In genomic region chr3:18124501-18124900, GRCh38 we compare ENCODE assay signal across 14 cellular contexts.
DNase-seq lines count a peak whose midpoint lies in the region; ATAC-seq and FAIRE-seq lines count a peak whose summit lies in the region.
"Had no signal": no experiment of that assay in that cellular context is flagged by ENCODE, and none has a peak within 500 bp of the region (broad histone marks: within the 10 kb centered on the region; RNA-seq: fewer than 3 reads in every experiment).

No MANE protein-coding gene starts in this region.

- in situ Hi-C loops in Caki2 (cut with HindIII; ENCODE audit: low pct_unique_long_range_greater_than_20kb, low sequenced_read_pairs) = no loop called here

- no peak overlapping the region for H3K4me3 ChIP-seq in Karpas-422 (ENCODE audit: low read length)
- H3K4me3 ChIP-seq: coronary artery had no signal

- no peaks in the 10 kb centered on the region for H3K9me3 ChIP-seq in Karpas-422 (ENCODE audit: low read length)

- peaks cover 10% of the 10 kb centered on the region for H3K4me1 ChIP-seq in Karpas-422 (ENCODE audit: low read length)

- no peaks in the 10 kb centered on the region for H3K9me2 ChIP-seq in Karpas-422 (replicated peaks; ENCODE audit: insufficient read depth, low read length)

- FAIRE-seq in HTR-8/SVneo (lab: Jason Lieb, UNC) = no peak
- FAIRE-seq: TTC549 had no signal

- no peaks in the 10 kb centered on the region for H3K27me3 ChIP-seq in Karpas-422 (ENCODE audit: low read length)

- no peak overlapping the region for H3K27ac ChIP-seq in Karpas-422 (ENCODE audit: low read length)
- H3K27ac ChIP-seq: coronary artery had no signal

- H3K36me3 ChIP-seq in Karpas-422 (ENCODE audit: insufficient read depth, low read length) = no peaks in the 10 kb centered on the region

- no peak overlapping the region for H2AFZ ChIP-seq in Karpas-422 (ENCODE audit: low read length)

- no peak for ATAC-seq in HG02588 (IDR thresholded peaks at IDR 0.05; ENCODE audit: unreplicated experiment)

- H4K20me1 ChIP-seq in Karpas-422 (ENCODE audit: insufficient read depth, low read depth, low read length) = no peaks in the 10 kb centered on the region

- DNase-seq in Caki2 (ENCODE audit: low read depth) (peak; percentile 39), HTR-8/SVneo (ENCODE audit: insufficient read length, low spot score) (peak; percentile 29), SW 1271 (lab: John Stamatoyannopoulos, UW) (peak; percentile 37 to 61), iris pigment epithelial cell (ENCODE audit: low read depth) (peak; percentile 21), OCI-M2 (lab: John Stamatoyannopoulos, UW; ENCODE audit: unreplicated experiment) (no peak), Karpas-422 (no peak), cerebellar cortex (ENCODE audit: low spot score) (no peak)
- DNase-seq: GDM1; naive B cell; stimulated activated CD4-positive, alpha-beta T cell treated with anti-CD3 and anti-CD28 coated beads, Interleukin-12 subunit alpha, Interleukin-12 subunit beta, amount 100 ng/mL, for 4 hours; stimulated activated naive CD4-positive, alpha-beta T cell treated with Interleukin-2 at 50 U/mL for 16 hours had no signal

- no peaks in the 10 kb centered on the region for H3K79me2 ChIP-seq in Karpas-422 (ENCODE audit: low read length)

- no peak overlapping the region for H3K4me2 ChIP-seq in Karpas-422 (ENCODE audit: low read depth, low read length, poor library complexity, severe bottlenecking)

- H3K9ac ChIP-seq in Karpas-422 (ENCODE audit: low read length) = no peak overlapping the region

Comparison
In these comparisons a context has a peak if more than half of its experiments do, and no peak if none do; other contexts are left out.
1. DNase-seq: peak in Caki2 (single experiment), HTR-8/SVneo (single experiment), SW 1271 (2 of 2) and iris pigment epithelial cell (single experiment); none in OCI-M2 (single experiment), Karpas-422 (single experiment) and cerebellar cortex (single experiment).